Comparison of ENCODE assay signal across 9 cellular contexts in genomic region chr7:75727881-75728592, GRCh38. TPM values are rescaled to one million over a fixed set of nuclear protein-coding genes. Genes with fewer than 3 reads are reported as not detected.
DNase-seq lines count a peak whose midpoint lies in the region; ATAC-seq, FAIRE-seq and TF ChIP-seq lines count a peak whose summit lies in the region.
"Had no signal": no experiment of that assay in that cellular context is flagged by ENCODE, and none has a peak within 500 bp of the region (broad histone marks: within the 10 kb centered on the region; RNA-seq: fewer than 3 reads in every experiment).

No MANE protein-coding gene starts in this region.

- H3K4me1 Mint-ChIP-seq in activated T-helper 2 cell treated with anti-CD3 and anti-CD28 coated beads, Interferon-gamma antibody, Interleukin-2, Interleukin-4, amounts not matched to agents 10 μg/mL and 5 μg/mL and 100 μg/mL, durations not matched to agents 14 hours and 24 hours and 36 hours (ENCODE audit: low read depth), result peaks cover 15% of the 10 kb centered on the region

- no peak for FAIRE-seq in frontal cortex (lab: Jason Lieb, UNC)

- H3K9me3 Mint-ChIP-seq in activated T-helper 2 cell treated with anti-CD3 and anti-CD28 coated beads, Interferon-gamma antibody, Interleukin-2, Interleukin-4, amounts not matched to agents 10 μg/mL and 5 μg/mL and 100 μg/mL, durations not matched to agents 14 hours and 24 hours and 36 hours, result no peaks in the 10 kb centered on the region
- H3K9me3 Mint-ChIP-seq: dendritic cell treated with granulocyte-macrophage colony-stimulating factor and Interleukin-4, amounts not matched to agents 40 ng/mL and 50 ng/mL, for 4 days had no signal

- H3K36me3 ChIP-seq in kidney epithelial cell (ENCODE audit: control insufficient read depth, insufficient read depth, low read length) (no peaks in the 10 kb centered on the region), upper lobe of right lung (no peaks in the 10 kb centered on the region)

- H3K27ac Mint-ChIP-seq in activated T-helper 2 cell treated with anti-CD3 and anti-CD28 coated beads, Interferon-gamma antibody, Interleukin-2, Interleukin-4, amounts not matched to agents 10 μg/mL and 5 μg/mL and 100 μg/mL, durations not matched to agents 14 hours and 24 hours and 36 hours, result peak overlapping the region; percentile 28
- H3K27ac Mint-ChIP-seq: dendritic cell treated with granulocyte-macrophage colony-stimulating factor and Interleukin-4, amounts not matched to agents 40 ng/mL and 50 ng/mL, for 4 days had no signal

- intact Hi-C loops in activated T-helper 2 cell treated with anti-CD3 and anti-CD28 coated beads, Interferon-gamma antibody, Interleukin-2, Interleukin-4, amounts not matched to agents 10 μg/mL and 5 μg/mL and 100 μg/mL, durations not matched to agents 14 hours and 24 hours and 36 hours (cut with micrococcal nuclease), result no loop called here
- intact Hi-C loops in upper lobe of right lung (cut with DNase I), result no loop called here

- no peaks in the 10 kb centered on the region for H3K27me3 ChIP-seq in kidney epithelial cell (ENCODE audit: control insufficient read depth, insufficient read depth, low read length)
- H3K27me3 ChIP-seq in upper lobe of right lung, result no peaks in the 10 kb centered on the region

- H3K9me3 ChIP-seq in upper lobe of right lung, result no peaks in the 10 kb centered on the region

- no peak overlapping the region for H3K4me3 Mint-ChIP-seq in activated T-helper 2 cell treated with anti-CD3 and anti-CD28 coated beads, Interferon-gamma antibody, Interleukin-2, Interleukin-4, amounts not matched to agents 10 μg/mL and 5 μg/mL and 100 μg/mL, durations not matched to agents 14 hours and 24 hours and 36 hours (ENCODE audit: low read depth)
- H3K4me3 Mint-ChIP-seq: dendritic cell treated with granulocyte-macrophage colony-stimulating factor and Interleukin-4, amounts not matched to agents 40 ng/mL and 50 ng/mL, for 4 days had no signal

- peak; percentile 96 for DNase-seq in COR-L47 (lab: John Stamatoyannopoulos, UW)
- peak; percentile 68 for DNase-seq in MV-4-11 (lab: John Stamatoyannopoulos, UW)
- DNase-seq in activated T-helper 2 cell treated with anti-CD3 and anti-CD28 coated beads, Interferon-gamma antibody, Interleukin-2, Interleukin-4, amounts not matched to agents 10 μg/mL and 5 μg/mL and 100 μg/mL, durations not matched to agents 14 hours and 24 hours and 36 hours (ENCODE audit: low spot score), result peak; percentile 18
- peak; percentile 10 for DNase-seq in kidney epithelial cell (ENCODE audit: low read depth)
- peak; percentile 93 for DNase-seq in upper lobe of right lung
- no peak for DNase-seq in frontal cortex (ENCODE audit: low spot score in 2 of 2)

- peaks cover 30% of the 10 kb centered on the region for H3K4me1 ChIP-seq in upper lobe of right lung

- TF ChIP-seq CTCF in kidney epithelial cell (IDR thresholded peaks at IDR 0.05; ENCODE audit: insufficient read depth, low read length, poor library complexity, severe bottlenecking) (no peak), upper lobe of right lung (IDR thresholded peaks at IDR 0.05) (no peak)

- ATAC-seq in upper lobe of right lung (peak; percentile 95), HG02623 (IDR thresholded peaks at IDR 0.05; ENCODE audit: unreplicated experiment) (no peak), HG03342 (IDR thresholded peaks at IDR 0.05; ENCODE audit: unreplicated experiment) (no peak)

- H3K27ac ChIP-seq in upper lobe of right lung, result peak overlapping the region; percentile 78

- no peaks in the 10 kb centered on the region for H3K36me3 Mint-ChIP-seq in activated T-helper 2 cell treated with anti-CD3 and anti-CD28 coated beads, Interferon-gamma antibody, Interleukin-2, Interleukin-4, amounts not matched to agents 10 μg/mL and 5 μg/mL and 100 μg/mL, durations not matched to agents 14 hours and 24 hours and 36 hours (ENCODE audit: low read depth)

- no peaks in the 10 kb centered on the region for H3K27me3 Mint-ChIP-seq in activated T-helper 2 cell treated with anti-CD3 and anti-CD28 coated beads, Interferon-gamma antibody, Interleukin-2, Interleukin-4, amounts not matched to agents 10 μg/mL and 5 μg/mL and 100 μg/mL, durations not matched to agents 14 hours and 24 hours and 36 hours (ENCODE audit: low read depth)
- H3K27me3 Mint-ChIP-seq: dendritic cell treated with granulocyte-macrophage colony-stimulating factor and Interleukin-4, amounts not matched to agents 40 ng/mL and 50 ng/mL, for 4 days had no signal

- H3K4me3 ChIP-seq in kidney epithelial cell (ENCODE audit: low read depth, low read length) (no peak overlapping the region), upper lobe of right lung (peak overlapping the region; percentile 16)

RNA-seq across cellular contexts. Expression of gene HIP1, which starts 10.7 kb away (rescaled TPM):
- 10.6 and 14.8 TPM in 2 replicates for total RNA-seq in activated T-helper 2 cell treated with anti-CD3 and anti-CD28 coated beads, Interferon-gamma antibody, Interleukin-2, Interleukin-4, amounts not matched to agents 10 μg/mL and 5 μg/mL and 100 μg/mL, durations not matched to agents 14 hours and 24 hours and 36 hours
- total RNA-seq in kidney epithelial cell (10.6 and 12.4 TPM in 2 replicates), upper lobe of right lung (86.2 TPM), frontal cortex (13.5 TPM)

RNA-seq across cellular contexts. Expression of gene CCL26, which starts 44.0 kb away (rescaled TPM):
- total RNA-seq in activated T-helper 2 cell treated with anti-CD3 and anti-CD28 coated beads, Interferon-gamma antibody, Interleukin-2, Interleukin-4, amounts not matched to agents 10 μg/mL and 5 μg/mL and 100 μg/mL, durations not matched to agents 14 hours and 24 hours and 36 hours, result 0.89 TPM in 1 of 2 replicates, not detected in the other
- not detected in 2 replicates for total RNA-seq in kidney epithelial cell
- 1.2 TPM for total RNA-seq in upper lobe of right lung
- not detected for total RNA-seq in frontal cortex

Comparison
In these comparisons a context has a peak if more than half of its experiments do, and no peak if none do; other contexts are left out.
1. DNase-seq: peak in COR-L47 (single experiment), MV-4-11 (single experiment), activated T-helper 2 cell treated with anti-CD3 and anti-CD28 coated beads, Interferon-gamma antibody, Interleukin-2, Interleukin-4, amounts not matched to agents 10 μg/mL and 5 μg/mL and 100 μg/mL, durations not matched to agents 14 hours and 24 hours and 36 hours (single experiment), kidney epithelial cell (single experiment) and upper lobe of right lung (single experiment); none in frontal cortex (0 of 2).